1 cellular context compared by ENCODE assay signal in the genomic region with DNA sequence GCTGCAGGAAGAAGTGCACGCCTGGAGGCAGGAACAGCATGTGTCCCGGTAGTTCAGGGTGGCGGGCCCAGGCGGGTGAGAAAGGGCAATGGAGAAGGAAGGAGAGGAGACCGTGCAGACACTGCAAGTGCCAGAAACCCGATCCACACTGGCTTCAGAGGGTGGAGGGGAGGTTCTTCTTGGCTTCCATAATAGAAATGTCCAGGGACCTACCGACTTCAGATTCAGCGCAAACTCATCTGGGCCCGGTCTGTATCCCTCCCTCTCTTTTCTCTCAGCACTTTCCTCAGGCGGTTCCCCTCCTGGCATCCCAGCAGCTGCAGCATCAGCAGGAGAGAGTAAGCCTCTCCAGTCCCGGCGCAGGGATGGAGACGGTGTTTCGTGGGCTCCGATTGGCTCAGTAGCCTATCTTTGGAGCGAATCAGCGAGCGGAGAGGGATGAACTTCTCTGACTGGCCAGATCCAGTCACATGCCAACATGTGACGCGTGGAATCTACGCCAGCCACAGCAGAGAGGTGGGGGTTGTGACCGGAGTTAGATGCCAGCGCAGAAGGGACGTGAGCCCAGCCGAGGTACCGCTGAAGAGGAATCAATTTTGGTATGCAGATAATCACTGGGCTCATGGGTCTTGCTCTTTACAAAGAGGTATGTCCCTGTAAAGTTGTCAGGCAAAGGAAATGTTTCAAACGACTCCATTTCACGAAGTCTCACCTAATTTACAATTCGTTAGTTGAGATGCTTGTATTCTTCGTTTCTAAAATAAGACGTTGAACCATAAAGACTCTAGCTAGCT.
TF ChIP-seq lines count a peak whose summit lies in the region.

No MANE protein-coding gene starts in this region.

TF ChIP-seq in GM12878, 131 proteins besides CTCF, POLR2A, EP300 and RAD21 (continued from another document):
- TF ChIP-seq BCL11A (IDR thresholded peaks at IDR 0.05; ENCODE audit: low read depth, low read length) (no peak), ZBTB11 (CRISPR knock-in tag; IDR thresholded peaks at IDR 0.05) (no peak), EZH2 (IDR thresholded peaks at IDR 0.05; ENCODE audit: borderline replicate concordance, control insufficient read depth, low read depth, low read length) (no peak), ATF2 (IDR thresholded peaks at IDR 0.05; ENCODE audit: low read length) (no peak), CEBPB (IDR thresholded peaks at IDR 0.05; ENCODE audit: borderline replicate concordance in 1 of 2, low read depth in 2 of 2, low read length in 2 of 2) (no peak), KLF5 (IDR thresholded peaks at IDR 0.05; ENCODE audit: partially characterized antibody) (no peak)
- TF ChIP-seq, protein P1, sequence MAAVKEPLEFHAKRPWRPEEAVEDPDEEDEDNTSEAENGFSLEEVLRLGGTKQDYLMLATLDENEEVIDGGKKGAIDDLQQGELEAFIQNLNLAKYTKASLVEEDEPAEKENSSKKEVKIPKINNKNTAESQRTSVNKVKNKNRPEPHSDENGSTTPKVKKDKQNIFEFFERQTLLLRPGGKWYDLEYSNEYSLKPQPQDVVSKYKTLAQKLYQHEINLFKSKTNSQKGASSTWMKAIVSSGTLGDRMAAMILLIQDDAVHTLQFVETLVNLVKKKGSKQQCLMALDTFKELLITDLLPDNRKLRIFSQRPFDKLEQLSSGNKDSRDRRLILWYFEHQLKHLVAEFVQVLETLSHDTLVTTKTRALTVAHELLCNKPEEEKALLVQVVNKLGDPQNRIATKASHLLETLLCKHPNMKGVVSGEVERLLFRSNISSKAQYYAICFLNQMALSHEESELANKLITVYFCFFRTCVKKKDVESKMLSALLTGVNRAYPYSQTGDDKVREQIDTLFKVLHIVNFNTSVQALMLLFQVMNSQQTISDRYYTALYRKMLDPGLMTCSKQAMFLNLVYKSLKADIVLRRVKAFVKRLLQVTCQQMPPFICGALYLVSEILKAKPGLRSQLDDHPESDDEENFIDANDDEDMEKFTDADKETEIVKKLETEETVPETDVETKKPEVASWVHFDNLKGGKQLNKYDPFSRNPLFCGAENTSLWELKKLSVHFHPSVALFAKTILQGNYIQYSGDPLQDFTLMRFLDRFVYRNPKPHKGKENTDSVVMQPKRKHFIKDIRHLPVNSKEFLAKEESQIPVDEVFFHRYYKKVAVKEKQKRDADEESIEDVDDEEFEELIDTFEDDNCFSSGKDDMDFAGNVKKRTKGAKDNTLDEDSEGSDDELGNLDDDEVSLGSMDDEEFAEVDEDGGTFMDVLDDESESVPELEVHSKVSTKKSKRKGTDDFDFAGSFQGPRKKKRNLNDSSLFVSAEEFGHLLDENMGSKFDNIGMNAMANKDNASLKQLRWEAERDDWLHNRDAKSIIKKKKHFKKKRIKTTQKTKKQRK (IDR thresholded peaks at IDR 0.05; ENCODE audit: low read depth, low read length) = no peak
